Comparison of ENCODE assay signal across 2 cellular contexts in genomic region chr6:116015983-116016382, GRCh38.
TF ChIP-seq lines count a peak whose summit lies in the region.

No MANE protein-coding gene starts in this region.

TF ChIP-seq in IMR-90, 13 proteins besides CTCF, POLR2A, EP300 and RAD21:
- TF ChIP-seq RCOR1 (IDR thresholded peaks at IDR 0.05; ENCODE audit: insufficient replicate concordance, low read length), result no peak
- no peak for TF ChIP-seq MXI1 (IDR thresholded peaks at IDR 0.05; ENCODE audit: borderline replicate concordance, low read depth, low read length)
- no peak for TF ChIP-seq RFX5 (IDR thresholded peaks at IDR 0.05; ENCODE audit: low read depth, low read length)
- TF ChIP-seq NFE2L2 (IDR thresholded peaks at IDR 0.05; ENCODE audit: low read depth, low read length), result no peak
- no peak for TF ChIP-seq MAFK (IDR thresholded peaks at IDR 0.05; ENCODE audit: low read depth, low read length)
- TF ChIP-seq MAZ (IDR thresholded peaks at IDR 0.05; ENCODE audit: borderline replicate concordance, low read depth, low read length), result no peak

TF ChIP-seq in HepG2, 621 proteins besides CTCF, POLR2A, EP300 and RAD21 (continues in another document):
- peak; percentile 51; the same call in 1 of the 2 replicates for TF ChIP-seq HOXA3 (CRISPR knock-in tag; IDR thresholded peaks at IDR 0.05)
- peak; percentile 55; the same call in 1 of the 2 replicates for TF ChIP-seq GATAD2A (CRISPR knock-in tag; IDR thresholded peaks at IDR 0.05)
- 0 out of 2 replicates have a peak, but pooled peaks have one; percentile 3 for TF ChIP-seq ZGPAT (CRISPR knock-in tag; IDR thresholded peaks at IDR 0.05)
- peak; percentile 88 for TF ChIP-seq NCOR1 (IDR thresholded peaks at IDR 0.05; ENCODE audit: borderline replicate concordance, low read length)
- TF ChIP-seq RCOR2 (CRISPR knock-in tag; IDR thresholded peaks at IDR 0.05), result 0 out of 2 replicates have a peak, but pooled peaks have one; percentile 26
- TF ChIP-seq TFAP4 (IDR thresholded peaks at IDR 0.05; ENCODE audit: borderline replicate concordance, low read depth), result peak; percentile 98
- no peak for TF ChIP-seq ONECUT2 (CRISPR knock-in tag; IDR thresholded peaks at IDR 0.05)
- no peak for TF ChIP-seq SOX6 (IDR thresholded peaks at IDR 0.05)
- TF ChIP-seq SOX6 (CRISPR knock-in tag; IDR thresholded peaks at IDR 0.05), result peak; percentile 50
- TF ChIP-seq SOX5 (CRISPR knock-in tag; IDR thresholded peaks at IDR 0.05; ENCODE audit: borderline replicate concordance), result peak; percentile 58; the same call in 1 of the 2 replicates
- TF ChIP-seq MAX (IDR thresholded peaks at IDR 0.05), result peak; percentile 41; the same call in 1 of the 2 replicates
- TF ChIP-seq HNF4G (IDR thresholded peaks at IDR 0.05; ENCODE audit: borderline replicate concordance, low read depth, low read length), result peak; percentile 98
- TF ChIP-seq HNF4G (CRISPR knock-in tag; IDR thresholded peaks at IDR 0.05; ENCODE audit: borderline replicate concordance, low read depth), result peak; percentile 50; the same call in 1 of the 2 replicates
- TF ChIP-seq FOXA3 (CRISPR knock-in tag; IDR thresholded peaks at IDR 0.05), result peak; percentile 41
- no peak for TF ChIP-seq STAG1 (CRISPR knock-in tag; IDR thresholded peaks at IDR 0.05)
- peak; percentile 50; the same call in 1 of the 2 replicates for TF ChIP-seq HOMEZ (CRISPR knock-in tag; IDR thresholded peaks at IDR 0.05; ENCODE audit: low read depth)
- TF ChIP-seq KMT2A (CRISPR knock-in tag; IDR thresholded peaks at IDR 0.05), result 0 out of 2 replicates have a peak, but pooled peaks have one; percentile 37
- TF ChIP-seq XRCC5 (optimal IDR thresholded peaks at IDR 0.05; ENCODE audit: low read length), result peak; percentile 60
- TF ChIP-seq AHDC1 (CRISPR knock-in tag; IDR thresholded peaks at IDR 0.05; ENCODE audit: borderline replicate concordance), result peak; percentile 73; the same call in 1 of the 2 replicates
- TF ChIP-seq ARID3A (IDR thresholded peaks at IDR 0.05; ENCODE audit: low read depth, low read length), result 0 out of 2 replicates have a peak, but pooled peaks have one; percentile 18
- TF ChIP-seq CERS6 (CRISPR knock-in tag; IDR thresholded peaks at IDR 0.05), result no peak
- TF ChIP-seq ESRRA (CRISPR knock-in tag; IDR thresholded peaks at IDR 0.05; ENCODE audit: low read depth), result 0 out of 2 replicates have a peak, but pooled peaks have one; percentile 37
- peak; percentile 85 for TF ChIP-seq SALL1 (CRISPR knock-in tag; IDR thresholded peaks at IDR 0.05)
- no peak for TF ChIP-seq BRD4 (CRISPR knock-in tag; IDR thresholded peaks at IDR 0.05)
- TF ChIP-seq ZNF644 (CRISPR knock-in tag; IDR thresholded peaks at IDR 0.05; ENCODE audit: low read depth), result peak; percentile 73; the same call in 1 of the 2 replicates
- peak; percentile 87 for TF ChIP-seq POGZ (CRISPR knock-in tag; IDR thresholded peaks at IDR 0.05)
- 0 out of 2 replicates have a peak, but pooled peaks have one; percentile 20 for TF ChIP-seq HDAC2 (CRISPR knock-in tag; IDR thresholded peaks at IDR 0.05)
- peak; percentile 58; the same call in 1 of the 2 replicates for TF ChIP-seq ZMYM2 (CRISPR knock-in tag; IDR thresholded peaks at IDR 0.05)
- no peak for TF ChIP-seq MXD4 (CRISPR knock-in tag; IDR thresholded peaks at IDR 0.05)
- no peak for TF ChIP-seq UBTF (CRISPR knock-in tag; IDR thresholded peaks at IDR 0.05)
- TF ChIP-seq PAXIP1 (CRISPR knock-in tag; conservative IDR thresholded peaks at IDR 0.05), result peak; percentile 70
- TF ChIP-seq HNF4A (CRISPR knock-in tag; IDR thresholded peaks at IDR 0.05), result peak; percentile 99
- TF ChIP-seq ZNF124 (CRISPR knock-in tag; IDR thresholded peaks at IDR 0.05), result no peak
